27 cellular contexts compared by ENCODE assay signal in the genomic region with DNA sequence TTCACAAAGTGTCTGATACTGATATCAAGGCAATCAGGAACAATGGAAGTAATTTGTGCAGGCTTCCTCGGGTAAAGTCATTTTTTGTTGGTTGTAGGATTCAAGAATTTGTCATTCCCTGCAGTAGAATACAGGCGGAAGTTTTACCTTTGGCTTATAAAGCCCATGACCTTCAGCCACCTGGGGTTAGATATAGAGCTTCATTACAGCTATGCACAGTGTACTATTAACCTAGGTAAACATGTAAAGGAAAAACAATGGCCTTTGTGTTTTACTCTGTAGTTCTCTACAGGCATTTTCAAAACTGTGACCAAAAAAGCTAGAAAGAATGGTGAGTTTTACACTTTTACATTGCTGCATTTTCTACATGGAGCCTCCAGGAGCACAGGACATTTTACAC.
"Had no signal": no experiment of that assay in that cellular context is flagged by ENCODE, and none has a peak within 500 bp of the region (broad histone marks: within the 10 kb centered on the region; RNA-seq: fewer than 3 reads in every experiment).

No MANE protein-coding gene starts in this region.

- H3K4me3 Mint-ChIP-seq: immature natural killer cell; mesothelial cell of epicardium; naive thymus-derived CD4-positive, alpha-beta T cell; natural killer cell treated with Interleukin-12 subunit alpha and Interleukin-12 subunit beta and Interleukin-15 and Interleukin-18, amount 100 ng/mL, for 72 hours; stimulated activated naive B cell treated with anti-CD40 and anti-IgM and Interleukin-4, amounts not matched to agents 10 μg/mL and 1 μg/mL and 100 μg/mL, for 72 hours had no signal

- H3K79me2 ChIP-seq: parathyroid adenoma had no signal

- H2AFZ ChIP-seq: parathyroid adenoma had no signal

- H3K36me3 ChIP-seq: left ventricle myocardium inferior, right atrium auricular region, stomach, thyroid gland, upper lobe of right lung had no signal

- DNase-seq: head of caudate nucleus; hypothalamus; immature natural killer cell; kidney; left ventricle myocardium inferior; mesendoderm; naive thymus-derived CD4-positive, alpha-beta T cell; stimulated activated CD4-positive, alpha-beta T cell treated with anti-CD3 and anti-CD28 coated beads, Interleukin-12 subunit alpha, Interleukin-12 subunit beta, amount 100 ng/mL, for 4 hours; stimulated activated CD4-positive, alpha-beta T cell treated with anti-CD3 and anti-CD28 coated beads, Interleukin-15, amount 100 ng/mL, for 24 hours; stimulated activated CD4-positive, alpha-beta T cell treated with anti-CD3 and anti-CD28 coated beads, Interleukin-2, amount 100 ng/mL, for 24 hours; stimulated activated CD4-positive, alpha-beta T cell treated with anti-CD3 and anti-CD28 coated beads, Interleukin-4, amount 100 ng/mL, for 1 hour; stimulated activated naive B cell treated with anti-CD40 and anti-IgM and Interleukin-4, amounts not matched to agents 10 μg/mL and 1 μg/mL and 100 μg/mL, for 72 hours; stimulated activated naive CD8-positive, alpha-beta T cell treated with anti-CD3 and anti-CD28 coated beads, Interleukin-15, Interleukin-2, amounts not matched to agents 100 U/mL and 50 U/mL, for 24 hours; stomach; testis; thyroid gland; trophoblast cell; upper lobe of right lung had no signal

- ATAC-seq: naive thymus-derived CD4-positive, alpha-beta T cell; natural killer cell treated with Interleukin-12 subunit alpha and Interleukin-12 subunit beta and Interleukin-15 and Interleukin-18, amount 100 ng/mL, for 72 hours; sciatic nerve; stimulated activated naive B cell treated with anti-CD40 and anti-IgM and Interleukin-4, amounts not matched to agents 10 μg/mL and 1 μg/mL and 100 μg/mL, for 72 hours; stimulated activated naive CD8-positive, alpha-beta T cell treated with anti-CD3 and anti-CD28 coated beads, Interleukin-15, Interleukin-2, amounts not matched to agents 100 U/mL and 50 U/mL, for 24 hours; upper lobe of right lung had no signal

- H3K4me1 ChIP-seq: left ventricle myocardium inferior, right atrium auricular region, testis, upper lobe of right lung had no signal

- H3K4me3 ChIP-seq: left ventricle myocardium inferior, lung, right atrium auricular region, skin epidermis, stomach, testis, thyroid gland, upper lobe of right lung had no signal

- H3K36me3 Mint-ChIP-seq: immature natural killer cell; natural killer cell treated with Interleukin-12 subunit alpha and Interleukin-12 subunit beta and Interleukin-15 and Interleukin-18, amount 100 ng/mL, for 72 hours had no signal

- FAIRE-seq: islet of Langerhans, kidney, urothelium cell line had no signal

- H3K27me3 ChIP-seq: right atrium auricular region, stomach, testis, thyroid gland, upper lobe of right lung had no signal

- H3K9me3 ChIP-seq: left ventricle myocardium inferior, right atrium auricular region, stomach, testis, thyroid gland, upper lobe of right lung had no signal

- H3K27ac Mint-ChIP-seq: immature natural killer cell; mesothelial cell of epicardium; naive thymus-derived CD4-positive, alpha-beta T cell; natural killer cell treated with Interleukin-12 subunit alpha and Interleukin-12 subunit beta and Interleukin-15 and Interleukin-18, amount 100 ng/mL, for 72 hours; stimulated activated naive B cell treated with anti-CD40 and anti-IgM and Interleukin-4, amounts not matched to agents 10 μg/mL and 1 μg/mL and 100 μg/mL, for 72 hours had no signal

- H3K9ac ChIP-seq: parathyroid adenoma had no signal

- H3K4me1 Mint-ChIP-seq: immature natural killer cell; naive thymus-derived CD4-positive, alpha-beta T cell had no signal

- H3K27ac ChIP-seq: left ventricle myocardium inferior, parathyroid adenoma, right atrium auricular region, skin epidermis, stomach, testis, thyroid gland, upper lobe of right lung had no signal
